Comparison of ENCODE assay signal across 27 cellular contexts in genomic region chr13:98353750-98354149, GRCh38.
DNase-seq lines count a peak whose midpoint lies in the region; ATAC-seq and TF ChIP-seq lines count a peak whose summit lies in the region.
"Had no signal": no experiment of that assay in that cellular context is flagged by ENCODE, and none has a peak within 500 bp of the region (broad histone marks: within the 10 kb centered on the region; RNA-seq: fewer than 3 reads in every experiment).

No MANE protein-coding gene starts in this region.

- no TSS peak for BruUV-seq in Calu3 (replicated peaks; lab: Mats Ljungman, UMichigan)

- H3K36me3 ChIP-seq in smooth muscle cell (ENCODE audit: low read depth) (no peaks in the 10 kb centered on the region), stomach (no peaks in the 10 kb centered on the region)
- H3K36me3 ChIP-seq: SJSA1 had no signal

- CTCF ChIA-PET in Calu3 (lab: Charles Lee): no interaction called here

- no peaks in the 10 kb centered on the region for H3K9me3 Mint-ChIP-seq in Calu3 (ENCODE audit: low read depth, unreplicated experiment)
- peaks cover 0 to 2% of the 10 kb centered on the region in 2 donors for H3K9me3 Mint-ChIP-seq in activated T-cell treated with anti-CD3 and anti-CD28 coated beads, Interleukin-2, amount 50 U/mL, for 72 hours
- H3K9me3 Mint-ChIP-seq: CD8-positive, alpha-beta T cell had no signal

- no peak for TF ChIP-seq EP300 in stomach (IDR thresholded peaks at IDR 0.05)

- WGBS in smooth muscle cell (ENCODE audit: low lambda C conversion rate): 90% methylated on average over 1 of the region's 1 CpG
- WGBS in stomach, 5 donors: 43 to 63% (median 51%) methylated on average over 1 of the region's 1 CpG

- no peak overlapping the region for H3K27ac Mint-ChIP-seq in Calu3 (ENCODE audit: unreplicated experiment)
- H3K27ac Mint-ChIP-seq in activated T-cell treated with anti-CD3 and anti-CD28 coated beads, Interleukin-2, amount 50 U/mL, for 72 hours: no peak overlapping the region
- H3K27ac Mint-ChIP-seq: B cell; CD8-positive, alpha-beta T cell had no signal

- H3K27me3 ChIP-seq in smooth muscle cell (ENCODE audit: low read depth) (no peaks in the 10 kb centered on the region), stomach (no peaks in the 10 kb centered on the region)
- H3K27me3 ChIP-seq: SJSA1 had no signal

- H3K36me3 Mint-ChIP-seq in Calu3 (ENCODE audit: insufficient read depth, unreplicated experiment): no peaks in the 10 kb centered on the region
- peaks cover 0 to 1% of the 10 kb centered on the region in 2 donors for H3K36me3 Mint-ChIP-seq in activated T-cell treated with anti-CD3 and anti-CD28 coated beads, Interleukin-2, amount 50 U/mL, for 72 hours (ENCODE audit: insufficient read depth in 2 of 2)
- H3K36me3 Mint-ChIP-seq: CD8-positive, alpha-beta T cell had no signal

- H3K4me1 ChIP-seq in smooth muscle cell (ENCODE audit: low read depth) (no peaks in the 10 kb centered on the region), stomach (no peaks in the 10 kb centered on the region)
- H3K4me1 ChIP-seq: Caco-2, SJSA1 had no signal

- TF ChIP-seq POLR2A in stomach (IDR thresholded peaks at IDR 0.05): no peak

- no peak overlapping the region for H2AFZ ChIP-seq in smooth muscle cell (ENCODE audit: low read depth)
- H2AFZ ChIP-seq: PC-9 had no signal

- H3K4me3 Mint-ChIP-seq in Calu3 (ENCODE audit: low read depth, unreplicated experiment): no peak overlapping the region
- no peak overlapping the region for H3K4me3 Mint-ChIP-seq in activated T-cell treated with anti-CD3 and anti-CD28 coated beads, Interleukin-2, amount 50 U/mL, for 72 hours
- H3K4me3 Mint-ChIP-seq: B cell; CD8-positive, alpha-beta T cell had no signal

- H3K4me3 ChIP-seq in fibroblast of villous mesenchyme (ENCODE audit: low read depth, low read length) (no peak overlapping the region), smooth muscle cell (no peak overlapping the region), stomach (no peak overlapping the region)
- H3K4me3 ChIP-seq: K562, PC-9, SJSA1 had no signal

- H3K9me3 ChIP-seq in smooth muscle cell (replicated peaks; ENCODE audit: low read depth): no peaks in the 10 kb centered on the region
- H3K9me3 ChIP-seq in stomach: no peaks in the 10 kb centered on the region
- H3K9me3 ChIP-seq: Caco-2, SJSA1 had no signal

- H4K20me1 ChIP-seq in smooth muscle cell (ENCODE audit: low read depth): peaks cover 76% of the 10 kb centered on the region

- no peaks in the 10 kb centered on the region for H3F3A ChIP-seq in smooth muscle cell (ENCODE audit: low read depth)

- H3K27me3 Mint-ChIP-seq in Calu3 (ENCODE audit: unreplicated experiment): no peaks in the 10 kb centered on the region
- no peaks in the 10 kb centered on the region for H3K27me3 Mint-ChIP-seq in activated T-cell treated with anti-CD3 and anti-CD28 coated beads, Interleukin-2, amount 50 U/mL, for 72 hours (ENCODE audit: low read depth)

- no peak overlapping the region for H3K9ac ChIP-seq in smooth muscle cell (ENCODE audit: low read depth)

- peak; percentile 7 for DNase-seq in amniotic epithelial cell (ENCODE audit: low read depth)
- DNase-seq in fibroblast of villous mesenchyme (ENCODE audit: low read depth): peak; percentile 59
- no peak for DNase-seq in smooth muscle cell (lab: John Stamatoyannopoulos, UW; ENCODE audit: unreplicated experiment)
- no peak for DNase-seq in NCI-H1092 (lab: John Stamatoyannopoulos, UW)
- no peak for DNase-seq in stomach
- DNase-seq in Calu3: no peak
- DNase-seq in activated T-cell treated with anti-CD3 and anti-CD28 coated beads, Interleukin-2, amount 50 U/mL, for 72 hours: no peak
- DNase-seq: Caco-2; CD8-positive, alpha-beta T cell; GDM1; GOT3; Kasumi-1; MV-4-11; NCI-H1105 treated with DMSO at 0.1 percent for 48 hours; NCI-H2029; NCI-H446; NCI-H524 treated with DMSO at 0.1 percent for 48 hours; NCI-H774; Right ventricle myocardium superior; RPMI8226 had no signal

- TF ChIP-seq CTCF in fibroblast of villous mesenchyme (IDR thresholded peaks at IDR 0.05; ENCODE audit: insufficient read depth, low read depth, low read length) (no peak), smooth muscle cell (IDR thresholded peaks at IDR 0.05; ENCODE audit: borderline replicate concordance, insufficient read depth, poor library complexity, severe bottlenecking) (no peak), stomach (IDR thresholded peaks at IDR 0.05) (no peak), Calu3 (IDR thresholded peaks at IDR 0.05; ENCODE audit: unreplicated experiment) (no peak)

- H3K4me1 Mint-ChIP-seq in Calu3 (ENCODE audit: low read depth, unreplicated experiment): no peaks in the 10 kb centered on the region
- no peaks in the 10 kb centered on the region for H3K4me1 Mint-ChIP-seq in activated T-cell treated with anti-CD3 and anti-CD28 coated beads, Interleukin-2, amount 50 U/mL, for 72 hours (ENCODE audit: low read depth)
- H3K4me1 Mint-ChIP-seq: B cell had no signal

- intact Hi-C loops in stomach (cut with DNase I; ENCODE audit: low total_unique reads) (no loop called here), Calu3 (cut with micrococcal nuclease; ENCODE audit: unreplicated experiment) (no loop called here)

- peak; percentile 55 for ATAC-seq in HG02870 (IDR thresholded peaks at IDR 0.05; ENCODE audit: unreplicated experiment)
- ATAC-seq in activated T-cell treated with anti-CD3 and anti-CD28 coated beads, Interleukin-2, amount 50 U/mL, for 72 hours (replicated peaks in 1 of 2): no peak
- ATAC-seq: CD8-positive, alpha-beta T cell; HepG2; K562 had no signal

- H3K79me2 ChIP-seq in smooth muscle cell (ENCODE audit: low read depth): peaks cover 53% of the 10 kb centered on the region

- peak overlapping the region; percentile 51 for H3K4me2 ChIP-seq in smooth muscle cell
- H3K4me2 ChIP-seq: PC-9 had no signal

- H3K27ac ChIP-seq in smooth muscle cell (ENCODE audit: low read depth): peak overlapping the region; percentile 33
- H3K27ac ChIP-seq in stomach: no peak overlapping the region
- H3K27ac ChIP-seq: C4-2B, PC-9, SJSA1 had no signal

Comparison
In these comparisons a context has a peak if more than half of its experiments do, and no peak if none do; other contexts are left out.
1. DNase-seq: peak in amniotic epithelial cell (single experiment) and fibroblast of villous mesenchyme (single experiment); none in smooth muscle cell (single experiment), NCI-H1092 (single experiment), stomach (single experiment), Calu3 (single experiment) and activated T-cell treated with anti-CD3 and anti-CD28 coated beads, Interleukin-2, amount 50 U/mL, for 72 hours (0 of 2).